Comparison of ENCODE assay signal across 13 cellular contexts in the genomic region with DNA sequence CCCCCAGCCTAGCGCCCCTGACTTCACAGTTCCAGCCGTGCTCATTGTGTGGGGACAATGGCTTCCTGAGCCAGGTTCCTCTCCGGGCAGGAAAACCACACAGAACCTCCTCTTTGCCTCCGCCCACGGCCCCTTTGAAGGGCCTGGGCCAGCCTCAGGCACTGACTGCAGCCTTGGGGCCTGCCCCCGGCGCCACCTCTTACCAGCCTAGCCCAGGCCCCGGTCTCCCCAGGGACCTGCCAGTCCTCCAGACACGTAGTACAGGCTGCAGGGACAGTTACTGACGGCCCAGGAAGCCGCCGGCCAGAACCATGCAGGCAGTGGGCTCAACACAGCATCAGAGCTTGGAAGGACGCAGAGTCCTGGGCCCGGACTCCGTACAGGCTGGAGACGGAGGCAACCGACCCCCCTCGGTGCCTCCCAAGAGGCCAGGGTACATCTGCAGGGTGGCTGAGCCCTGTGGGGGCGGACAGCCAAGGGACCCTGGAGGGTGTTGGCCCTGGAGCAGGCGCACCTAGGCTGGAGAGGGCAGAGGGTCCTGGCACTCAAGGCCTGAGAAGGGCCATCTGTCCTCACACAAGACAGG. TPM values are rescaled to one million over a fixed set of nuclear protein-coding genes. Genes with fewer than 3 reads are reported as not detected.
DNase-seq lines count a peak whose midpoint lies in the region; ATAC-seq and TF ChIP-seq lines count a peak whose summit lies in the region.
"Had no signal": no experiment of that assay in that cellular context is flagged by ENCODE, and none has a peak within 500 bp of the region (broad histone marks: within the 10 kb centered on the region; RNA-seq: fewer than 3 reads in every experiment).

No MANE protein-coding gene starts in this region.

- peaks cover 6% of the 10 kb centered on the region in 2 donors for H3K27me3 ChIP-seq in naive thymus-derived CD4-positive, alpha-beta T cell (ENCODE audit: control insufficient read depth in 2 of 2, insufficient read depth in 2 of 2, low read length in 2 of 2)
- H3K27me3 ChIP-seq in foreskin keratinocyte: peaks cover 47% of the 10 kb centered on the region

- peaks cover 7% of the 10 kb centered on the region for H3K4me1 Mint-ChIP-seq in activated CD4-positive, alpha-beta T cell treated with anti-CD3 and anti-CD28 coated beads, Interleukin-2, amount 10 ng/mL, durations not matched to agents 24 days and 14 days
- peaks cover 17% of the 10 kb centered on the region for H3K4me1 Mint-ChIP-seq in activated B cell treated with CpG ODN at 0.5 μM for 24 hours
- peaks cover 9 to 18% (median 14%) of the 10 kb centered on the region in 7 donors for H3K4me1 Mint-ChIP-seq in naive thymus-derived CD4-positive, alpha-beta T cell

- no peaks in the 10 kb centered on the region for H3K36me3 Mint-ChIP-seq in activated CD4-positive, alpha-beta T cell treated with anti-CD3 and anti-CD28 coated beads, Interleukin-2, amount 10 ng/mL, durations not matched to agents 24 days and 14 days (ENCODE audit: low read depth)
- H3K36me3 Mint-ChIP-seq in activated B cell treated with CpG ODN at 0.5 μM for 24 hours (ENCODE audit: low read depth): no peaks in the 10 kb centered on the region
- H3K36me3 Mint-ChIP-seq in naive thymus-derived CD4-positive, alpha-beta T cell: no peaks in the 10 kb centered on the region

- peaks cover 22% of the 10 kb centered on the region for H3K27me3 Mint-ChIP-seq in activated CD4-positive, alpha-beta T cell treated with anti-CD3 and anti-CD28 coated beads, Interleukin-2, amount 10 ng/mL, durations not matched to agents 24 days and 14 days
- peaks cover 24% of the 10 kb centered on the region for H3K27me3 Mint-ChIP-seq in activated B cell treated with CpG ODN at 0.5 μM for 24 hours
- H3K27me3 Mint-ChIP-seq in naive thymus-derived CD4-positive, alpha-beta T cell: peaks cover 6 to 31% (median 20%) of the 10 kb centered on the region in 5 donors

- DNase-seq in activated CD4-positive, alpha-beta T cell treated with anti-CD3 and anti-CD28 coated beads, Interleukin-2, amount 10 ng/mL, durations not matched to agents 24 days and 14 days: peak; percentile 79
- no peak for DNase-seq in activated CD4-positive, alpha-beta T cell treated with anti-CD3 and anti-CD28 coated beads for 1 hour
- peak; percentile 87 for DNase-seq in KG1 (lab: John Stamatoyannopoulos, UW)
- DNase-seq in activated B cell treated with CpG ODN at 0.5 μM for 24 hours: no peak
- DNase-seq in naive thymus-derived CD4-positive, alpha-beta T cell: peak in 3 of 9 donors; percentile 28 to 56 (median 40)
- DNase-seq in NCI-H345 treated with DMSO at 0.1 percent for 48 hours (lab: John Stamatoyannopoulos, UW; ENCODE audit: unreplicated experiment): no peak
- no peak for DNase-seq in foreskin keratinocyte
- DNase-seq: ACHN, adrenal gland, erythroblast, NCI-H2081 had no signal

- H3K9me3 ChIP-seq in naive thymus-derived CD4-positive, alpha-beta T cell (ENCODE audit: control insufficient read depth in 2 of 3, low read length in 3 of 3): no peaks in the 10 kb centered on the region
- H3K9me3 ChIP-seq: adrenal gland had no signal

- ATAC-seq in activated B cell treated with CpG ODN at 0.5 μM for 24 hours (ENCODE audit: low read depth): peak; percentile 45
- ATAC-seq in naive thymus-derived CD4-positive, alpha-beta T cell: peak; percentile 36
- no peak for ATAC-seq in GM21528 (IDR thresholded peaks at IDR 0.05; ENCODE audit: low FRiP score, unreplicated experiment)
- ATAC-seq in foreskin keratinocyte: no peak
- ATAC-seq: left lobe of liver had no signal

- no peaks in the 10 kb centered on the region for H3K9me3 Mint-ChIP-seq in activated CD4-positive, alpha-beta T cell treated with anti-CD3 and anti-CD28 coated beads, Interleukin-2, amount 10 ng/mL, durations not matched to agents 24 days and 14 days
- no peaks in the 10 kb centered on the region for H3K9me3 Mint-ChIP-seq in activated B cell treated with CpG ODN at 0.5 μM for 24 hours
- H3K9me3 Mint-ChIP-seq in naive thymus-derived CD4-positive, alpha-beta T cell: no peaks in the 10 kb centered on the region

- intact Hi-C loops in activated CD4-positive, alpha-beta T cell treated with anti-CD3 and anti-CD28 coated beads, Interleukin-2, amount 10 ng/mL, durations not matched to agents 24 days and 14 days (cut with micrococcal nuclease): no loop called here
- intact Hi-C loops in activated B cell treated with CpG ODN at 0.5 μM for 24 hours (cut with micrococcal nuclease): loop anchor here (2.0 to 5.0 kb wide), 3 partner anchors 80 to 289 kb away; partner anchors contain the start of gene TEDC1
- intact Hi-C loops in naive thymus-derived CD4-positive, alpha-beta T cell (cut with micrococcal nuclease): loop anchor here (2.0 to 5.0 kb wide), 2 partner anchors 109 to 110 kb away; no protein-coding TSS in a partner anchor

- H3K4me3 Mint-ChIP-seq in activated CD4-positive, alpha-beta T cell treated with anti-CD3 and anti-CD28 coated beads, Interleukin-2, amount 10 ng/mL, durations not matched to agents 24 days and 14 days: peak overlapping the region; percentile 45
- no peak overlapping the region for H3K4me3 Mint-ChIP-seq in activated B cell treated with CpG ODN at 0.5 μM for 24 hours
- peak overlapping the region in 8 of 10 donors; percentile 12 to 65 (median 43) for H3K4me3 Mint-ChIP-seq in naive thymus-derived CD4-positive, alpha-beta T cell

- H3K27ac Mint-ChIP-seq in activated CD4-positive, alpha-beta T cell treated with anti-CD3 and anti-CD28 coated beads, Interleukin-2, amount 10 ng/mL, durations not matched to agents 24 days and 14 days: no peak overlapping the region
- no peak overlapping the region for H3K27ac Mint-ChIP-seq in activated B cell treated with CpG ODN at 0.5 μM for 24 hours
- H3K27ac Mint-ChIP-seq in naive thymus-derived CD4-positive, alpha-beta T cell: peak overlapping the region in 2 of 9 donors; percentile 49

- H3K4me3 ChIP-seq in naive thymus-derived CD4-positive, alpha-beta T cell (ENCODE audit: low read length): no peak overlapping the region
- H3K4me3 ChIP-seq: adrenal gland had no signal

- peaks cover 0 to 23% of the 10 kb centered on the region in 2 donors for H3K4me1 ChIP-seq in naive thymus-derived CD4-positive, alpha-beta T cell (ENCODE audit: control insufficient read depth in 2 of 2, insufficient read depth in 2 of 2, low read length in 2 of 2)
- H3K4me1 ChIP-seq in foreskin keratinocyte: no peaks in the 10 kb centered on the region

- TF ChIP-seq CTCF in activated B cell treated with CpG ODN at 0.5 μM for 24 hours (IDR thresholded peaks at IDR 0.05) (no peak), foreskin keratinocyte (conservative IDR thresholded peaks at IDR 0.05) (no peak)

- no peak overlapping the region for H3K27ac ChIP-seq in naive thymus-derived CD4-positive, alpha-beta T cell (ENCODE audit: low read depth, low read length)
- H3K27ac ChIP-seq in foreskin keratinocyte: no peak overlapping the region
- H3K27ac ChIP-seq: adrenal gland had no signal

- CTCF ChIA-PET in activated B cell treated with CpG ODN at 0.5 μM for 24 hours (lab: Charles Lee): interaction anchor here (1.0 to 1.4 kb wide), 3 partner anchors 150 to 288 kb away, joined by 4 to 5 read pairs (median 4); partner anchors contain the start of gene TEX22
- CTCF ChIA-PET in naive thymus-derived CD4-positive, alpha-beta T cell (lab: Charles Lee): interaction anchor here (1.0 kb wide), 1 partner anchor 150 kb away, joined by 3 read pairs; no protein-coding TSS in a partner anchor

- H3K36me3 ChIP-seq in naive thymus-derived CD4-positive, alpha-beta T cell (ENCODE audit: control insufficient read depth in 2 of 3, insufficient read depth in 3 of 3, low read length in 3 of 3): no peaks in the 10 kb centered on the region
- H3K36me3 ChIP-seq: adrenal gland had no signal

- POLR2A ChIA-PET in activated B cell treated with CpG ODN at 0.5 μM for 24 hours (lab: Charles Lee): interaction anchor here (1.1 kb wide), 1 partner anchor 99 kb away, joined by 3 read pairs; the partner anchor contains the start of gene BRF1
- POLR2A ChIA-PET in naive thymus-derived CD4-positive, alpha-beta T cell (lab: Charles Lee): interaction anchor here (1.0 kb wide), 1 partner anchor 99 kb away, joined by 3 read pairs; no protein-coding TSS in a partner anchor

RNA-seq across cellular contexts. Expression of gene NUDT14, which starts 20.9 kb away (rescaled TPM):
- 8.3 and 9.1 TPM in 2 replicates for total RNA-seq in activated CD4-positive, alpha-beta T cell treated with anti-CD3 and anti-CD28 coated beads, Interleukin-2, amount 10 ng/mL, durations not matched to agents 24 days and 14 days
- total RNA-seq in activated B cell treated with CpG ODN at 0.5 μM for 24 hours (15.1 and 15.2 TPM in 2 replicates), foreskin keratinocyte (30.3 and 31.8 TPM in 2 replicates)
- 10 to 100 TPM; 17.3 to 29.6 (median 20.6) TPM for total RNA-seq in naive thymus-derived CD4-positive, alpha-beta T cell
- 10 to 100 TPM; 17.4 to 20.1 TPM for polyA plus RNA-seq in naive thymus-derived CD4-positive, alpha-beta T cell
- 43.7 and 44.3 TPM in 2 replicates for polyA plus RNA-seq in foreskin keratinocyte

RNA-seq across cellular contexts. Expression of gene JAG2, which starts 33.4 kb away (rescaled TPM):
- total RNA-seq in activated CD4-positive, alpha-beta T cell treated with anti-CD3 and anti-CD28 coated beads, Interleukin-2, amount 10 ng/mL, durations not matched to agents 24 days and 14 days: 9.7 and 11.2 TPM in 2 replicates
- total RNA-seq in activated B cell treated with CpG ODN at 0.5 μM for 24 hours (0.07 and 0.44 TPM in 2 replicates), foreskin keratinocyte (27.4 and 45.2 TPM in 2 replicates)
- total RNA-seq in naive thymus-derived CD4-positive, alpha-beta T cell: 1 to 10 TPM in 3 of 5 experiments, under 1 TPM in 2; 0.27 to 5.7 (median 2.2) TPM
- under 1 TPM in 1 of 2 donors, not detected in 1; 0.21 TPM for polyA plus RNA-seq in naive thymus-derived CD4-positive, alpha-beta T cell
- 23.0 and 30.8 TPM in 2 replicates for polyA plus RNA-seq in foreskin keratinocyte

RNA-seq across cellular contexts. Expression of gene BTBD6, which starts 46.3 kb away (rescaled TPM):
- total RNA-seq in activated CD4-positive, alpha-beta T cell treated with anti-CD3 and anti-CD28 coated beads, Interleukin-2, amount 10 ng/mL, durations not matched to agents 24 days and 14 days: 39.8 and 40.1 TPM in 2 replicates
- total RNA-seq in activated B cell treated with CpG ODN at 0.5 μM for 24 hours (17.5 and 21.0 TPM in 2 replicates), foreskin keratinocyte (51.3 and 56.3 TPM in 2 replicates)
- 10 to 100 TPM; 30.8 to 43.0 (median 40.1) TPM for total RNA-seq in naive thymus-derived CD4-positive, alpha-beta T cell
- polyA plus RNA-seq in naive thymus-derived CD4-positive, alpha-beta T cell: 1 to 10 TPM; 4.0 to 7.9 TPM
- polyA plus RNA-seq in foreskin keratinocyte: 62.0 and 64.0 TPM in 2 replicates

Comparison
In these comparisons a context has a peak if more than half of its experiments do, and no peak if none do; other contexts are left out.
1. DNase-seq: peak in activated CD4-positive, alpha-beta T cell treated with anti-CD3 and anti-CD28 coated beads, Interleukin-2, amount 10 ng/mL, durations not matched to agents 24 days and 14 days (single experiment) and KG1 (single experiment); none in activated CD4-positive, alpha-beta T cell treated with anti-CD3 and anti-CD28 coated beads for 1 hour (single experiment), activated B cell treated with CpG ODN at 0.5 μM for 24 hours (single experiment), NCI-H345 treated with DMSO at 0.1 percent for 48 hours (single experiment) and foreskin keratinocyte (0 of 2).
2. ATAC-seq: peak in activated B cell treated with CpG ODN at 0.5 μM for 24 hours (single experiment) and naive thymus-derived CD4-positive, alpha-beta T cell (single experiment); none in GM21528 (single experiment) and foreskin keratinocyte (single experiment).